ENCODE assay signal across 1 cellular context in the genomic region with DNA sequence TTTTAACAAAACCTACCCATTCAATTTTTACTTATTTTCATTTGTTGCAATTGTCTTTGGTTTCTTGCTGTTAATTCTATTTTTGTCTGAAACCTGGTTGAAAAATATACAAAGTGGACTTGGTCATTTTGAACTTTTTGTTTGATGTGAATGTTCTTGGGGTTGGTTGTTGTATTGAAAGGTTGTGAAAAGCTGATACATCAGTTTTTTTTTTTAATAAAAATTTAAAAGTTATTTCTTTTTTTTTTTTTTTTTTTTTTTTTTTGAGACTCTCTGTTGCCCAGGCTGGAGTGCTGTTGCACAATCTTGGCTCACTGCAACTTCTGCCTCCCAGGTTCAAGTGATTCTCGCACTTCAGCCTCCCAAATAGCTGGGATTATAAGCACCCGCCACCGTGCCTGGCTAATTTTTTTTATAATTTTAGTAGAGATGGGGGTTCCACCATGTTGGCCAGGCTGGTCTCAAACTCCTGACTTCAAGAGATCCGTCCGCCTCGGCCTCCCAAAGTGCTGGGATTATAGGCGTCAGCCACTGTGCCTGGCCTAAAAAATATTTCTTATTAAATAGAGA.
TF ChIP-seq lines count a peak whose summit lies in the region.

No MANE protein-coding gene starts in this region.

TF ChIP-seq in HepG2, 621 proteins besides CTCF, POLR2A, EP300 and RAD21:
- TF ChIP-seq MAFK (conservative IDR thresholded peaks at IDR 0.05 in 1 of 2, IDR thresholded peaks at IDR 0.05 in 1 of 2; ENCODE audit: low read length in 2 of 2) (peak in 1 of 2 experiments; percentile 51; a peak in 2 of 4 replicates), ETS1 (CRISPR knock-in tag; IDR thresholded peaks at IDR 0.05) (no peak), CBX2 (IDR thresholded peaks at IDR 0.05; ENCODE audit: low read depth, low read length) (no peak), CBX2 (CRISPR knock-in tag; IDR thresholded peaks at IDR 0.05; ENCODE audit: low read depth) (no peak), ZMYM4 (CRISPR knock-in tag; IDR thresholded peaks at IDR 0.05) (no peak), RELA (CRISPR knock-in tag; IDR thresholded peaks at IDR 0.05) (no peak), TMF1 (CRISPR knock-in tag; IDR thresholded peaks at IDR 0.05; ENCODE audit: low read depth) (no peak), ZNF430 (CRISPR knock-in tag; IDR thresholded peaks at IDR 0.05) (no peak), CEBPB (IDR thresholded peaks at IDR 0.05; ENCODE audit: borderline replicate concordance, low read depth, low read length) (peak; percentile 72; the same call in 1 of the 2 replicates)
- TF ChIP-seq, protein P1, sequence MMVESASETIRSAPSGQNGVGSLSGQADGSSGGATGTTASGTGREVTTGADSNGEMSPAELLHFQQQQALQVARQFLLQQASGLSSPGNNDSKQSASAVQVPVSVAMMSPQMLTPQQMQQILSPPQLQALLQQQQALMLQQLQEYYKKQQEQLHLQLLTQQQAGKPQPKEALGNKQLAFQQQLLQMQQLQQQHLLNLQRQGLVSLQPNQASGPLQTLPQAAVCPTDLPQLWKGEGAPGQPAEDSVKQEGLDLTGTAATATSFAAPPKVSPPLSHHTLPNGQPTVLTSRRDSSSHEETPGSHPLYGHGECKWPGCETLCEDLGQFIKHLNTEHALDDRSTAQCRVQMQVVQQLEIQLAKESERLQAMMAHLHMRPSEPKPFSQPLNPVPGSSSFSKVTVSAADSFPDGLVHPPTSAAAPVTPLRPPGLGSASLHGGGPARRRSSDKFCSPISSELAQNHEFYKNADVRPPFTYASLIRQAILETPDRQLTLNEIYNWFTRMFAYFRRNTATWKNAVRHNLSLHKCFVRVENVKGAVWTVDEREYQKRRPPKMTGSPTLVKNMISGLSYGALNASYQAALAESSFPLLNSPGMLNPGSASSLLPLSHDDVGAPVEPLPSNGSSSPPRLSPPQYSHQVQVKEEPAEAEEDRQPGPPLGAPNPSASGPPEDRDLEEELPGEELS (CRISPR knock-in tag; IDR thresholded peaks at IDR 0.05), result no peak
